15 cellular contexts compared by ENCODE assay signal in genomic region chr12:120865094-120865493, GRCh38.
"Had no signal": no experiment of that assay in that cellular context is flagged by ENCODE, and none has a peak within 500 bp of the region (broad histone marks: within the 10 kb centered on the region; RNA-seq: fewer than 3 reads in every experiment).

No MANE protein-coding gene starts in this region.

- H3K4me1 Mint-ChIP-seq: brain had no signal

- DNase-seq: activated CD4-positive, alpha-beta T cell treated with anti-CD3 and anti-CD28 coated beads, Interleukin-2, amount 50 U/mL, for 4 hours; activated CD4-positive, CD25-positive, alpha-beta regulatory T cell; effector memory CD4-positive, alpha-beta T cell; head of caudate nucleus; ovary; SW 1271; uterus had no signal

- H3K27me3 ChIP-seq: ovary, SJSA1, tibial nerve, uterus had no signal

- H3K27ac Mint-ChIP-seq: activated naive CD4-positive, alpha-beta T cell treated with anti-CD3 and anti-CD28 coated beads, Interleukin-2, amount 50 U/mL, for 24 hours; brain had no signal

- H3K9me3 Mint-ChIP-seq: activated naive CD4-positive, alpha-beta T cell treated with anti-CD3 and anti-CD28 coated beads, Interleukin-2, amount 50 U/mL, for 24 hours; neural crest cell had no signal

- H3K4me1 ChIP-seq: SJSA1 had no signal

- H3K4me3 Mint-ChIP-seq: activated naive CD4-positive, alpha-beta T cell treated with anti-CD3 and anti-CD28 coated beads, Interleukin-2, amount 50 U/mL, for 24 hours; brain; neural crest cell had no signal

- H3K9me3 ChIP-seq: ovary, SJSA1, tibial nerve, uterus had no signal

- H3K4me3 ChIP-seq: lung, ovary, SJSA1, tibial nerve, uterus had no signal

- H3K27me3 Mint-ChIP-seq: activated naive CD4-positive, alpha-beta T cell treated with anti-CD3 and anti-CD28 coated beads, Interleukin-2, amount 50 U/mL, for 24 hours; brain had no signal

- ATAC-seq: sciatic nerve had no signal

- H3K36me3 ChIP-seq: ovary, SJSA1, uterus had no signal

- H3K27ac ChIP-seq: ovary, SJSA1, tibial nerve, uterus had no signal

- FAIRE-seq: frontal cortex had no signal
